In the genomic region with DNA sequence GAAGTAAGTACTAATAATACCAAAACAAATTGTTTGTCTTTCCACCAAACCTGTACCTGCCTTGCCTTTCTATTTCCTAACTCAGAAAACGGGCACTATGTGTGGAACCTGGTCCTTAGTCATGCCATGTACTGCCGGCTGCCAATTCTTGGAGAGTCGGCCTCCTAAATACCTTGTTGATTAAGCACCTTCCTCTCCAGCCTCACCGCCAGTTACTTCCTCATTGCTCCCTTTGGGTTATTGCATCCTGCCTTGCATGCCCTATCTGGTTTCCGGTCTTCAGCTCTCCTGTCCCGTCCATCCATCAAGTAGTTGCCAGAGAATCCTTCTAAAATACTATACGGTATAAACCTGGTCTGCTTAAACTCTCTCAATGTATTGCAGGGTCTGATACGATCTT, we compare ENCODE assay signal across 9 cellular contexts. TPM values are rescaled to one million over a fixed set of nuclear protein-coding genes. Genes with fewer than 3 reads are reported as not detected.
DNase-seq lines count a peak whose midpoint lies in the region; ATAC-seq and TF ChIP-seq lines count a peak whose summit lies in the region.
"Not testable (repeated sequence)": the region's sequence is repeated elsewhere in the genome, so short reads cannot be mapped to it uniquely, and the experiment has no call there.
"Had no signal": no experiment of that assay in that cellular context is flagged by ENCODE, and none has a peak within 500 bp of the region (broad histone marks: within the 10 kb centered on the region; RNA-seq: fewer than 3 reads in every experiment).

No MANE protein-coding gene starts in this region.

- DNase-seq in A172 (ENCODE audit: low spot score) = peak; percentile 25
- peak in 1 of 34 experiments; percentile 28 for DNase-seq in T-cell
- not testable (repeated sequence) for DNase-seq in activated naive CD4-positive, alpha-beta T cell treated with anti-CD3 and anti-CD28 coated beads, Interleukin-2, amount 50 U/mL, for 72 hours (ENCODE audit: low spot score in 2 of 2); Right ventricle myocardium inferior (ENCODE audit: missing footprints); neural crest cell (ENCODE audit: low read depth, low spot score)

- intact Hi-C loops in Right ventricle myocardium inferior (cut with DNase I) = not testable (repeated sequence)

- CTCF ChIA-PET in T-cell (lab: Charles Lee) = not testable (repeated sequence)

- H3K36me3 Mint-ChIP-seq in IgD-negative memory B cell; T-cell; activated naive CD4-positive, alpha-beta T cell treated with anti-CD3 and anti-CD28 coated beads, Interleukin-2, amount 50 U/mL, for 72 hours; neural crest cell (ENCODE audit: low read depth): not testable (repeated sequence)

- H3K27me3 Mint-ChIP-seq in IgD-negative memory B cell, T-cell: not testable (repeated sequence)
- H3K27me3 Mint-ChIP-seq in neural crest cell (ENCODE audit: low read depth) = peaks cover 70% of the 10 kb centered on the region

- H3K27ac Mint-ChIP-seq in IgD-negative memory B cell (peak overlapping the region in 2 of 3 donors; percentile 69 to 96), T-cell (peak overlapping the region; percentile 89 to 93)
- H3K27ac Mint-ChIP-seq in activated naive CD4-positive, alpha-beta T cell treated with anti-CD3 and anti-CD28 coated beads, Interleukin-2, amount 50 U/mL, for 72 hours = peak overlapping the region; percentile 95 to 98
- H3K27ac Mint-ChIP-seq in neural crest cell (ENCODE audit: unreplicated experiment) = not testable (repeated sequence)

- ATAC-seq in GM18868 (IDR thresholded peaks at IDR 0.05; ENCODE audit: unreplicated experiment) = peak; percentile 19
- ATAC-seq in HG02571 (IDR thresholded peaks at IDR 0.05; ENCODE audit: unreplicated experiment) = peak; percentile 25
- ATAC-seq in T-cell (replicated peaks in 1 of 4) = peak in 2 of 4 experiments; percentile 24 to 28
- peak; percentile 24 to 25 for ATAC-seq in activated naive CD4-positive, alpha-beta T cell treated with anti-CD3 and anti-CD28 coated beads, Interleukin-2, amount 50 U/mL, for 72 hours
- ATAC-seq in Right ventricle myocardium inferior = peak; percentile 8

- H3K9me3 Mint-ChIP-seq in IgD-negative memory B cell; T-cell; activated naive CD4-positive, alpha-beta T cell treated with anti-CD3 and anti-CD28 coated beads, Interleukin-2, amount 50 U/mL, for 72 hours; neural crest cell: not testable (repeated sequence)

- TF ChIP-seq CTCF in neural crest cell (conservative IDR thresholded peaks at IDR 0.05) = not testable (repeated sequence)

- POLR2A ChIA-PET in T-cell (lab: Charles Lee) = not testable (repeated sequence)

- H3K4me1 Mint-ChIP-seq in IgD-negative memory B cell = peaks cover 16 to 32% (median 29%) of the 10 kb centered on the region in 3 donors
- peaks cover 22 to 51% (median 46%) of the 10 kb centered on the region in 3 donors for H3K4me1 Mint-ChIP-seq in T-cell
- not testable (repeated sequence) for H3K4me1 Mint-ChIP-seq in neural crest cell

- H3K4me3 Mint-ChIP-seq in IgD-negative memory B cell (peak overlapping the region; percentile 91 to 98 (median 92)), T-cell (peak overlapping the region; percentile 84 to 91 (median 86)), neural crest cell (peak overlapping the region; percentile 83)

RNA-seq across cellular contexts. Expression of gene FCGR3B, which starts 8.9 kb away (rescaled TPM):
- total RNA-seq in A172 (2014; rRNA removed; shearing (Covaris generic)) = not detected in 2 replicates
- polyA plus RNA-seq in IgD-negative memory B cell = 0.18 TPM
- under 1 TPM in 3 of 5 donors, not detected in 2; 0.42 to 0.88 (median 0.60) TPM for total RNA-seq in T-cell
- not detected for total RNA-seq in activated naive CD4-positive, alpha-beta T cell treated with anti-CD3 and anti-CD28 coated beads, Interleukin-2, amount 50 U/mL, for 72 hours
- total RNA-seq in Right ventricle myocardium inferior = 4.8 TPM
- total RNA-seq in neural crest cell = not detected in 2 replicates
- total RNA-seq: LHCN-M2 had no signal

RNA-seq across cellular contexts. Expression of gene FCGR2B, which starts 40.9 kb away (rescaled TPM):
- not detected in 2 replicates for total RNA-seq in A172 (2014; rRNA removed; shearing (Covaris generic))
- 235 TPM for polyA plus RNA-seq in IgD-negative memory B cell
- total RNA-seq in T-cell (1 to 10 TPM in 4 of 5 donors, under 1 TPM in 1; 0.80 to 3.9 (median 1.7) TPM), Right ventricle myocardium inferior (19.4 TPM), neural crest cell (not detected in 2 replicates)
- total RNA-seq in activated naive CD4-positive, alpha-beta T cell treated with anti-CD3 and anti-CD28 coated beads, Interleukin-2, amount 50 U/mL, for 72 hours = under 1 TPM in 1 of 2 donors, not detected in 1; 0.21 TPM
- total RNA-seq: LHCN-M2 had no signal
